Comparison of ENCODE assay signal across 1 cellular context in genomic region chr4:58734030-58734673, GRCh38.
TF ChIP-seq lines count a peak whose summit lies in the region.

No MANE protein-coding gene starts in this region.

TF ChIP-seq in IMR-90, 13 proteins besides CTCF, POLR2A, EP300 and RAD21:
- TF ChIP-seq USF2 (IDR thresholded peaks at IDR 0.05; ENCODE audit: low read depth, low read length): no peak
- no peak for TF ChIP-seq NFE2L2 (IDR thresholded peaks at IDR 0.05; ENCODE audit: low read depth, low read length)
- no peak for TF ChIP-seq RCOR1 (IDR thresholded peaks at IDR 0.05; ENCODE audit: insufficient replicate concordance, low read length)
- no peak for TF ChIP-seq CHD1 (IDR thresholded peaks at IDR 0.05; ENCODE audit: low read depth, low read length)
- TF ChIP-seq RFX5 (IDR thresholded peaks at IDR 0.05; ENCODE audit: low read depth, low read length): no peak
- no peak for TF ChIP-seq MAFK (IDR thresholded peaks at IDR 0.05; ENCODE audit: low read depth, low read length)
- peak; percentile 70 for TF ChIP-seq CEBPB (IDR thresholded peaks at IDR 0.05; ENCODE audit: low read depth, low read length)
- TF ChIP-seq MXI1 (IDR thresholded peaks at IDR 0.05; ENCODE audit: borderline replicate concordance, low read depth, low read length): no peak
